Comparison of ENCODE assay signal across 8 cellular contexts in genomic region chr1:74856174-74856573, GRCh38.
"Had no signal": no experiment of that assay in that cellular context is flagged by ENCODE, and none has a peak within 500 bp of the region (broad histone marks: within the 10 kb centered on the region; RNA-seq: fewer than 3 reads in every experiment).

No MANE protein-coding gene starts in this region.

- DNase-seq: GOT3, H7, HFFc6, IMR-90, KG1 had no signal

- H3K4me1 ChIP-seq: HAP-1 had no signal

- H3K36me3 ChIP-seq: HAP-1 had no signal

- H3K9me3 ChIP-seq: HAP-1 had no signal

- H3K27ac ChIP-seq: HL-60 had no signal

- H3K4me3 ChIP-seq: HAP-1, K562 had no signal
